In genomic region chr2:170639635-170640034, GRCh38 we compare ENCODE assay signal across 35 cellular contexts.
A peak's percentile ranks its signal among the peaks of the same experiment; 100 is the strongest.
DNase-seq lines count a peak whose midpoint lies in the region; ATAC-seq, FAIRE-seq and TF ChIP-seq lines count a peak whose summit lies in the region.
"Had no signal": no experiment of that assay in that cellular context is flagged by ENCODE, and none has a peak within 500 bp of the region (broad histone marks: within the 10 kb centered on the region; RNA-seq: fewer than 3 reads in every experiment).

No MANE protein-coding gene starts in this region.

- TF ChIP-seq CTCF in HepG2 (CRISPR knock-in tag; IDR thresholded peaks at IDR 0.05) (no peak), right lobe of liver (IDR thresholded peaks at IDR 0.05) (no peak), K562 (IDR thresholded peaks at IDR 0.05 in 2 of 3, conservative IDR thresholded peaks at IDR 0.05 in 1 of 3; ENCODE audit: insufficient read depth in 2 of 3, low read depth in 1 of 3, low read length in 3 of 3) (no peak)

- H3K36me3 ChIP-seq in HepG2 (replicated peaks in 1 of 2; ENCODE audit: control insufficient read depth in 1 of 2, insufficient read depth in 2 of 2, low read length in 2 of 2) (peaks cover 0 to 1% of the 10 kb centered on the region in 2 experiments; a peak in 1 of 5 replicates), right lobe of liver (no peaks in the 10 kb centered on the region), K562 (ENCODE audit: control insufficient read depth, insufficient read depth, low read length) (no peaks in the 10 kb centered on the region)
- H3K36me3 ChIP-seq: BE2C; BLaER1; BLaER1 treated with 17β-estradiol and CSF1 and Interleukin-3, amounts not matched to agents 10 nM and 100 nM had no signal

- DNase-seq in HepG2 (ENCODE audit: low spot score) (no peak), right lobe of liver (no peak), G401 (ENCODE audit: low spot score) (peak; percentile 18), K562 (ENCODE audit: extremely low read depth in 1 of 4, low spot score in 3 of 4) (no peak), cerebellar cortex (ENCODE audit: low spot score) (peak; percentile 6), cerebellum (ENCODE audit: low spot score) (no peak), amniotic stem cell (lab: John Stamatoyannopoulos, UW) (no peak)
- DNase-seq: 8988T; ACHN; AML-193; BE2C; C1 segment of cervical spinal cord; Caco-2; Calu3; CD4-positive, alpha-beta memory T cell; CD4-positive, alpha-beta T cell; CD4-positive, CD25-positive, alpha-beta regulatory T cell; CD8-positive, alpha-beta memory T cell; CD8-positive, alpha-beta T cell; COR-L47; DMS 273 treated with DMSO at 0.1 percent for 48 hours; DMS153; DMS53; DMS79; DMS79 treated with DMSO at 0.1 percent for 48 hours; DND-41; EL had no signal

- H3K4me3 ChIP-seq in HepG2 (replicated peaks in 1 of 3; ENCODE audit: insufficient read depth in 1 of 3, low read depth in 2 of 3, low read length in 3 of 3) (no peak overlapping the region), right lobe of liver (no peak overlapping the region), K562 (no peak overlapping the region)
- H3K4me3 ChIP-seq: A549; BLaER1; BLaER1 treated with 17β-estradiol and CSF1 and Interleukin-3, amounts not matched to agents 10 nM and 100 nM had no signal

- FAIRE-seq in HepG2 (lab: Jason Lieb, UNC): no peak
- no peak for FAIRE-seq in K562 (lab: Jason Lieb, UNC)
- FAIRE-seq: A204.1, A549, D721Med had no signal

- BruUV-seq in HepG2 (replicated peaks; lab: Mats Ljungman, UMichigan) (no TSS peak), K562 (replicated peaks; lab: Mats Ljungman, UMichigan) (no TSS peak)

- intact Hi-C loops in HepG2 (cut with micrococcal nuclease; ENCODE audit: unreplicated experiment) (no loop called here), right lobe of liver (cut with DNase I) (no loop called here), K562 (cut with micrococcal nuclease) (no loop called here)

- H3K4me2 ChIP-seq in HepG2 (ENCODE audit: low read depth, low read length) (no peak overlapping the region), K562 (ENCODE audit: insufficient read depth, low read length) (no peak overlapping the region)
- H3K4me2 ChIP-seq: A549; BLaER1; BLaER1 treated with 17β-estradiol and CSF1 and Interleukin-3, amounts not matched to agents 10 nM and 100 nM had no signal

- H3K9me3 ChIP-seq in HepG2 (ENCODE audit: low read length) (no peaks in the 10 kb centered on the region), right lobe of liver (no peaks in the 10 kb centered on the region), K562 (replicated peaks; ENCODE audit: control insufficient read depth, insufficient read depth, low read depth, low read length) (no peaks in the 10 kb centered on the region)
- H3K9me3 ChIP-seq: A549; BE2C; BLaER1; BLaER1 treated with 17β-estradiol and CSF1 and Interleukin-3, amounts not matched to agents 10 nM and 100 nM; Caco-2 had no signal

- 89% methylated on average over 3 of the region's 3 CpGs for WGBS in HepG2 (ENCODE audit: low lambda C conversion rate)
- WGBS in right lobe of liver (ENCODE audit: insufficient coverage, low coverage, low lambda C conversion rate, missing lambda C conversion rate): 78% methylated on average over 3 of the region's 3 CpGs
- WGBS in K562 (ENCODE audit: insufficient coverage, low coverage, missing lambda C conversion rate): 17% methylated on average over 3 of the region's 3 CpGs

- no peaks in the 10 kb centered on the region for H3K9me1 ChIP-seq in K562 (ENCODE audit: control insufficient read depth, insufficient read depth, low read length)

- TF ChIP-seq EP300 in HepG2 (IDR thresholded peaks at IDR 0.05; ENCODE audit: low read depth in 2 of 2, low read length in 2 of 2) (no peak), HepG2 (CRISPR knock-in tag; IDR thresholded peaks at IDR 0.05; ENCODE audit: borderline replicate concordance) (no peak), K562 (IDR thresholded peaks at IDR 0.05; ENCODE audit: low read length) (no peak)

- H2AFZ ChIP-seq in HepG2 (ENCODE audit: low read length) (no peak overlapping the region), K562 (ENCODE audit: low read depth, low read length) (no peak overlapping the region)

- no peak for TF ChIP-seq RAD21 in HepG2 (CRISPR knock-in tag; IDR thresholded peaks at IDR 0.05)
- TF ChIP-seq RAD21 in K562 (CRISPR knock-in tag; conservative IDR thresholded peaks at IDR 0.05 in 1 of 2, IDR thresholded peaks at IDR 0.05 in 1 of 2): no peak

- no peaks in the 10 kb centered on the region for H3K4me1 ChIP-seq in HepG2 (ENCODE audit: insufficient read depth, low read length)
- no peaks in the 10 kb centered on the region for H3K4me1 ChIP-seq in right lobe of liver
- no peaks in the 10 kb centered on the region for H3K4me1 ChIP-seq in K562 (replicated peaks in 1 of 2; ENCODE audit: control insufficient read depth in 2 of 2, insufficient read depth in 2 of 2, low read length in 2 of 2)
- H3K4me1 ChIP-seq: A549; BE2C; BLaER1; BLaER1 treated with 17β-estradiol and CSF1 and Interleukin-3, amounts not matched to agents 10 nM and 100 nM; Caco-2 had no signal

- H3K27ac ChIP-seq in HepG2 (ENCODE audit: extremely low read length, insufficient read depth, low read length) (no peak overlapping the region), right lobe of liver (no peak overlapping the region), K562 (ENCODE audit: extremely low read depth, low read depth, low read length) (no peak overlapping the region)
- H3K27ac ChIP-seq: 22Rv1; A549; BLaER1; BLaER1 treated with 17β-estradiol and CSF1 and Interleukin-3, amounts not matched to agents 10 nM and 100 nM; C4-2B had no signal

- no peaks in the 10 kb centered on the region for H3K27me3 ChIP-seq in HepG2 (ENCODE audit: control insufficient read depth in 1 of 2, insufficient read depth in 2 of 2, low read length in 2 of 2)
- H3K27me3 ChIP-seq in right lobe of liver: no peaks in the 10 kb centered on the region
- H3K27me3 ChIP-seq in K562 (ENCODE audit: control insufficient read depth in 2 of 2, insufficient read depth in 2 of 2, low read length in 2 of 2): peaks cover 0 to 4% of the 10 kb centered on the region in 2 experiments; a peak in 3 of 5 replicates
- H3K27me3 ChIP-seq: BE2C; BLaER1; BLaER1 treated with 17β-estradiol and CSF1 and Interleukin-3, amounts not matched to agents 10 nM and 100 nM had no signal

- POLR2A ChIA-PET in HepG2 (lab: Yijun Ruan, JAX) (no interaction called here), K562 (lab: Yijun Ruan, JAX) (interaction anchor here (0.8 to 1.5 kb wide), 3 partner anchors 9 to 40 kb away, joined by 3 to 4 read pairs (median 4); no protein-coding TSS in a partner anchor)

- in situ Hi-C loops in HepG2 (cut with HindIII; ENCODE audit: extremely low pct_ligation_motif_present, low pct_unique_long_range_greater_than_20kb): no loop called here
- in situ Hi-C loops in G401 (cut with HindIII; ENCODE audit: low sequenced_read_pairs): no loop called here
- in situ Hi-C loops in K562 (cut with MboI): no loop called here

- TF ChIP-seq POLR2A in HepG2 (IDR thresholded peaks at IDR 0.05; ENCODE audit: insufficient read depth in 1 of 2, low read depth in 2 of 2, low read length in 2 of 2) (no peak), right lobe of liver (IDR thresholded peaks at IDR 0.05) (no peak), K562 (conservative IDR thresholded peaks at IDR 0.05) (no peak)

- no peaks in the 10 kb centered on the region for H3K79me2 ChIP-seq in HepG2 (ENCODE audit: insufficient read depth, low read length)
- no peaks in the 10 kb centered on the region for H3K79me2 ChIP-seq in K562 (ENCODE audit: control insufficient read depth, insufficient read depth, low read length)

- H3K9ac ChIP-seq in HepG2 (ENCODE audit: insufficient read depth, low read depth, low read length): no peak overlapping the region
- no peak overlapping the region for H3K9ac ChIP-seq in K562 (ENCODE audit: insufficient read depth in 1 of 2, low read depth in 2 of 2, low read length in 2 of 2)
- H3K9ac ChIP-seq: BLaER1; BLaER1 treated with 17β-estradiol and CSF1 and Interleukin-3, amounts not matched to agents 10 nM and 100 nM had no signal

- H4K20me1 ChIP-seq in HepG2 (ENCODE audit: insufficient read depth, low read length) (no peaks in the 10 kb centered on the region), K562 (replicated peaks; ENCODE audit: control insufficient read depth, insufficient read depth, low read length) (no peaks in the 10 kb centered on the region)
- H4K20me1 ChIP-seq: BLaER1; BLaER1 treated with 17β-estradiol and CSF1 and Interleukin-3, amounts not matched to agents 10 nM and 100 nM had no signal

- CTCF ChIA-PET in HepG2 (lab: Yijun Ruan, JAX; ENCODE audit: low intra/inter-chr PET ratio, low total read pairs) (no interaction called here), K562 (lab: Yijun Ruan, JAX; ENCODE audit: low intra/inter-chr PET ratio) (no interaction called here)

- ATAC-seq in HepG2 (no peak), right lobe of liver (no peak), K562 (no peak), HG02970 (IDR thresholded peaks at IDR 0.05; ENCODE audit: low FRiP score, unreplicated experiment) (no peak)
- ATAC-seq: A549; CD8-positive, alpha-beta T cell had no signal

TF ChIP-seq in HepG2, 621 proteins besides CTCF, POLR2A, EP300 and RAD21:
- TF ChIP-seq MAFF (IDR thresholded peaks at IDR 0.05; ENCODE audit: low read depth, low read length): peak; percentile 57
- no peak for TF ChIP-seq NR1H2 (CRISPR knock-in tag; IDR thresholded peaks at IDR 0.05; ENCODE audit: borderline replicate concordance, low read depth)
- TF ChIP-seq MAFK (conservative IDR thresholded peaks at IDR 0.05 in 1 of 2, IDR thresholded peaks at IDR 0.05 in 1 of 2; ENCODE audit: low read length in 2 of 2): peak; percentile 74 to 78
- TF ChIP-seq ZNF263 (CRISPR knock-in tag; IDR thresholded peaks at IDR 0.05): no peak

TF ChIP-seq in K562, 482 proteins besides CTCF, POLR2A, EP300 and RAD21 (continues in another document):
- no peak for TF ChIP-seq ZBTB33 (CRISPR knock-in tag; IDR thresholded peaks at IDR 0.05)
- TF ChIP-seq MAFG (tag; conservative IDR thresholded peaks at IDR 0.05): peak; percentile 54
- no peak for TF ChIP-seq HNRNPUL1 (IDR thresholded peaks at IDR 0.05; ENCODE audit: low read length)
- TF ChIP-seq NBN (IDR thresholded peaks at IDR 0.05; ENCODE audit: low read depth): no peak
- no peak for TF ChIP-seq ZNF561 (CRISPR knock-in tag; conservative IDR thresholded peaks at IDR 0.05)
- peak; percentile 74 for TF ChIP-seq ZNF316 (IDR thresholded peaks at IDR 0.05)

Comparison
In these comparisons a context has a peak if more than half of its experiments do, and no peak if none do; other contexts are left out.
1. DNase-seq: peak in G401 (single experiment) and cerebellar cortex (single experiment); none in HepG2 (single experiment), right lobe of liver (0 of 3), K562 (0 of 4), cerebellum (single experiment) and amniotic stem cell (single experiment).
2. Of the 241 proteins assayed by ChIP-seq in both HepG2 and K562: peak only in HepG2: MAFK; only in K562: MAFG; in both: MAFF; in neither: 238.